ENCODE assay signal across 3 cellular contexts in genomic region chr6:4809999-4810918, GRCh38.
TF ChIP-seq lines count a peak whose summit lies in the region.

No MANE protein-coding gene starts in this region.

TF ChIP-seq in A549, 52 proteins besides CTCF, POLR2A, EP300 and RAD21 (continued from another document and continues in another):
- TF ChIP-seq HES2 (IDR thresholded peaks at IDR 0.05) (no peak), JUN (IDR thresholded peaks at IDR 0.05) (peak in 1 of 2 experiments; percentile 24; a peak in 1 of 5 replicates), PBX3 (IDR thresholded peaks at IDR 0.05) (no peak), KDM1A (IDR thresholded peaks at IDR 0.05; ENCODE audit: low read depth) (no peak), HOXB13 (CRISPR knock-in tag; IDR thresholded peaks at IDR 0.05; ENCODE audit: low read depth) (no peak), RNF2 (IDR thresholded peaks at IDR 0.05; ENCODE audit: borderline replicate concordance, low read depth) (no peak), TP53 (CRISPR knock-in tag; IDR thresholded peaks at IDR 0.05) (no peak), NFE2L2 (conservative IDR thresholded peaks at IDR 0.05; ENCODE audit: low read length) (no peak), HMGXB4 (CRISPR knock-in tag; IDR thresholded peaks at IDR 0.05; ENCODE audit: borderline replicate concordance) (no peak), HOXA7 (CRISPR knock-in tag; IDR thresholded peaks at IDR 0.05) (no peak), MYC (IDR thresholded peaks at IDR 0.05; ENCODE audit: borderline replicate concordance, low read length) (no peak), REST (IDR thresholded peaks at IDR 0.05) (no peak), MAZ (IDR thresholded peaks at IDR 0.05; ENCODE audit: borderline replicate concordance, low read depth, low read length) (no peak), CEBPB (IDR thresholded peaks at IDR 0.05) (peak in 1 of 2 experiments; percentile 44; a peak in 2 of 4 replicates)

TF ChIP-seq in HEK293, 187 proteins besides CTCF, POLR2A, EP300 and RAD21 (continued from another document and continues in another):
- peak; percentile 91 for TF ChIP-seq ATF2 (tag by site-specific recombination; IDR thresholded peaks at IDR 0.05; ENCODE audit: low read depth)
- TF ChIP-seq ZNF26 (tag by site-specific recombination; IDR thresholded peaks at IDR 0.05), result peak; percentile 36; the same call in 1 of the 2 replicates
- 0 out of 2 replicates have a peak, but pooled peaks have one; percentile 44 for TF ChIP-seq ZSCAN5A (tag by site-specific recombination; IDR thresholded peaks at IDR 0.05)
- TF ChIP-seq ZNF473 (tag by site-specific recombination; IDR thresholded peaks at IDR 0.05), result peak; percentile 84
- TF ChIP-seq HOXD13 (CRISPR knock-in tag; IDR thresholded peaks at IDR 0.05; ENCODE audit: borderline replicate concordance), result 0 out of 2 replicates have a peak, but pooled peaks have one; percentile 71
- TF ChIP-seq ZNF791 (tag by site-specific recombination; IDR thresholded peaks at IDR 0.05), result no peak
- TF ChIP-seq ZNF416 (tag by site-specific recombination; IDR thresholded peaks at IDR 0.05), result 0 out of 2 replicates have a peak, but pooled peaks have one; percentile 66
- TF ChIP-seq ZNF692 (tag by site-specific recombination; IDR thresholded peaks at IDR 0.05), result peak; percentile 60; the same call in 1 of the 2 replicates
- TF ChIP-seq FEZF1 (tag by site-specific recombination; IDR thresholded peaks at IDR 0.05), result peak; percentile 78
- TF ChIP-seq ZNF560 (tag by site-specific recombination; IDR thresholded peaks at IDR 0.05; ENCODE audit: borderline replicate concordance), result no peak
- peak; percentile 75 for TF ChIP-seq ZNF600 (tag by site-specific recombination; IDR thresholded peaks at IDR 0.05)
- TF ChIP-seq ZNF16 (tag by site-specific recombination; IDR thresholded peaks at IDR 0.05; ENCODE audit: low read depth), result no peak
- TF ChIP-seq ZNF202 (tag by site-specific recombination; IDR thresholded peaks at IDR 0.05; ENCODE audit: borderline replicate concordance), result no peak
- peak; percentile 75; the same call in 1 of the 2 replicates for TF ChIP-seq ZNF24 (tag by site-specific recombination; IDR thresholded peaks at IDR 0.05)
- peak; percentile 65; the same call in 1 of the 2 replicates for TF ChIP-seq ZNF580 (tag by site-specific recombination; IDR thresholded peaks at IDR 0.05)
- peak; percentile 65; the same call in 1 of the 2 replicates for TF ChIP-seq GLI2 (tag by site-specific recombination; IDR thresholded peaks at IDR 0.05; ENCODE audit: borderline replicate concordance, low read depth)
- TF ChIP-seq ZNF354C (tag by site-specific recombination; IDR thresholded peaks at IDR 0.05; ENCODE audit: borderline replicate concordance, low read depth), result no peak

TF ChIP-seq in WTC11, 78 proteins besides CTCF, POLR2A, EP300 and RAD21 (continued from another document):
- TF ChIP-seq PRDM15 (CRISPR knock-in tag; IDR thresholded peaks at IDR 0.05) (no peak), ZBTB21 (CRISPR knock-in tag; IDR thresholded peaks at IDR 0.05; ENCODE audit: borderline replicate concordance) (no peak)
